Comparison of ENCODE assay signal across 22 cellular contexts in the genomic region with DNA sequence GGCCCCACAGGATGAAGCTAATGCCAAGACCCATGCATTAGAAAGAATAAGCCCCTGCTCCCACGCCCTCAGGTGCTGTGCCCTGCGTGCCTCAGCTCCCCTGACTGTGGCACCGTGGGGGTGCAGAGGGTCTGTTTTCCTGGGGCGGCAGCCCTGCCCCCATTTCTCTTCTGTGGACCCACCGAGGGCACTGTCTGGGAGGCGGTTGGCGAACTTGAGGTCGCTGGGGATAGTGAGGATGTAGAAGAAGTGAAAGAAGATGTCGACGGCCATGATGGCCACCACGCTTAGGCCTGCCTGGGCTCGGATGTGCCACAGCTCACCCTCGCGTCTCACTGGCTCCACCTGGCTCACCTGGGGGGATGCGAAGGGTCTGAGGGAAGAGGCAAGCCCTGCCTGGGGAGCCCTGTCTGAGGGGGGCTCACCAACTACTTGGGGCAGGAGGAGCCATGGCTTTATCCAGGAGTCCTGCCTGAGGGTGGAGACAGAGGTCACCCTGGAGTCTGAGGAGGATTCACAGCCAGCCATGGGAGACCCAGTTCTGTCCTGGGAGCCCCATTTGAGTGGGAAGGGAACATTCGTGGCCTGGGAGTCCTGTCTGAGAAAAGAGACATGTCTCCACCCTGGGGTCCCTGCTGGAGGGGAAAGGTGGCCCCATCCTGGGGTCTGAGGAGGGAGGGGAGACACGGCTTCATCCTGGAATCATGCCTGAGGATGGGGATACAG. TPM values are rescaled to one million over a fixed set of nuclear protein-coding genes. Genes with fewer than 3 reads are reported as not detected.
"Had no signal": no experiment of that assay in that cellular context is flagged by ENCODE, and none has a peak within 500 bp of the region (broad histone marks: within the 10 kb centered on the region; RNA-seq: fewer than 3 reads in every experiment).

No MANE protein-coding gene starts in this region.

- H3K4me3 Mint-ChIP-seq: activated CD4-positive, alpha-beta T cell treated with anti-CD3 and anti-CD28 coated beads, Interleukin-2, amount 10 ng/mL, durations not matched to agents 24 days and 14 days; activated naive CD4-positive, alpha-beta T cell treated with anti-CD3 and anti-CD28 coated beads, Interleukin-2, amount 10 ng/mL, durations not matched to agents 7 days and 5 days; activated T-helper 17 cell treated with anti-CD3 and anti-CD28 coated beads, Interleukin-2, amount 50 U/mL, for 72 hours; naive B cell; neural progenitor cell had no signal

- H3K36me3 Mint-ChIP-seq: activated naive CD4-positive, alpha-beta T cell treated with anti-CD3 and anti-CD28 coated beads, Interleukin-2, amount 10 ng/mL, durations not matched to agents 7 days and 5 days; naive B cell; neural progenitor cell had no signal

- H3K4me2 ChIP-seq: neural progenitor cell had no signal

- H3K27ac Mint-ChIP-seq: activated CD4-positive, alpha-beta T cell treated with anti-CD3 and anti-CD28 coated beads, Interleukin-2, amount 10 ng/mL, durations not matched to agents 24 days and 14 days; activated naive CD4-positive, alpha-beta T cell treated with anti-CD3 and anti-CD28 coated beads, Interleukin-2, amount 10 ng/mL, durations not matched to agents 7 days and 5 days; activated T-helper 17 cell treated with anti-CD3 and anti-CD28 coated beads, Interleukin-2, amount 50 U/mL, for 72 hours; neural progenitor cell had no signal

- H3K9me3 Mint-ChIP-seq: activated CD4-positive, alpha-beta T cell treated with anti-CD3 and anti-CD28 coated beads, Interleukin-2, amount 10 ng/mL, durations not matched to agents 24 days and 14 days; activated naive CD4-positive, alpha-beta T cell treated with anti-CD3 and anti-CD28 coated beads, Interleukin-2, amount 10 ng/mL, durations not matched to agents 7 days and 5 days; activated T-helper 17 cell treated with anti-CD3 and anti-CD28 coated beads, Interleukin-2, amount 50 U/mL, for 72 hours had no signal

- H3K9ac ChIP-seq: neural progenitor cell had no signal

- H3K36me3 ChIP-seq: neural progenitor cell, SJSA1, suprapubic skin had no signal

- H3K4me3 ChIP-seq: neural progenitor cell, SJSA1, suprapubic skin had no signal

- ATAC-seq: activated T-helper 17 cell treated with anti-CD3 and anti-CD28 coated beads, Interleukin-2, amount 50 U/mL, for 72 hours had no signal

- H3K4me1 Mint-ChIP-seq: activated T-helper 17 cell treated with anti-CD3 and anti-CD28 coated beads, Interleukin-2, amount 50 U/mL, for 72 hours; neural progenitor cell had no signal

- H3K4me1 ChIP-seq: neural progenitor cell, SJSA1, suprapubic skin had no signal

- H3K27me3 ChIP-seq: neural progenitor cell, SJSA1, suprapubic skin had no signal

- H3K9me3 ChIP-seq: SJSA1, suprapubic skin had no signal

- DNase-seq: activated CD4-positive, alpha-beta T cell treated with anti-CD3 and anti-CD28 coated beads, Interleukin-2, amount 10 ng/mL, durations not matched to agents 24 days and 14 days; activated CD4-positive, CD25-positive, alpha-beta regulatory T cell; activated naive CD4-positive, alpha-beta T cell treated with anti-CD3 and anti-CD28 coated beads, Interleukin-2, amount 10 ng/mL, durations not matched to agents 7 days and 5 days; hypothalamus; kidney glomerular epithelial cell; mammary epithelial cell; naive B cell; small intestine; stimulated activated CD4-positive, alpha-beta T cell treated with anti-CD3 and anti-CD28 coated beads, Interleukin-4, amount 100 ng/mL, for 4 hours; stimulated activated CD8-positive, alpha-beta memory T cell treated with anti-CD3 and anti-CD28 coated beads, Interleukin-4, amount 100 ng/mL, for 48 hours; stimulated activated naive CD4-positive, alpha-beta T cell treated with Interleukin-2 at 50 U/mL for 16 hours; trophoblast cell had no signal

- H3K27me3 Mint-ChIP-seq: activated CD4-positive, alpha-beta T cell treated with anti-CD3 and anti-CD28 coated beads, Interleukin-2, amount 10 ng/mL, durations not matched to agents 24 days and 14 days; activated T-helper 17 cell treated with anti-CD3 and anti-CD28 coated beads, Interleukin-2, amount 50 U/mL, for 72 hours had no signal

- H3K27ac ChIP-seq: neural progenitor cell, SJSA1, suprapubic skin had no signal

- H2AFZ ChIP-seq: neural progenitor cell had no signal

RNA-seq across cellular contexts. Expression of a gene that starts 5.1 kb away (rescaled TPM):
- total RNA-seq: activated CD4-positive, alpha-beta T cell treated with anti-CD3 and anti-CD28 coated beads, Interleukin-2, amount 10 ng/mL, durations not matched to agents 24 days and 14 days; activated T-helper 17 cell treated with anti-CD3 and anti-CD28 coated beads, Interleukin-2, amount 50 U/mL, for 72 hours; astrocyte; bronchial epithelial cell; dermis microvascular lymphatic vessel endothelial cell; glomerular endothelial cell; mammary epithelial cell; mononuclear cell; SJSA1; T-helper 2 cell treated with Interferon-gamma antibody and Interleukin-4, amounts not matched to agents 100 ng/mL and 5 ng/mL, for 36 hours had no signal
- polyA plus RNA-seq: mammary epithelial cell had no signal

RNA-seq across cellular contexts. Expression of a gene that starts 12.2 kb away (rescaled TPM):
- total RNA-seq: activated CD4-positive, alpha-beta T cell treated with anti-CD3 and anti-CD28 coated beads, Interleukin-2, amount 10 ng/mL, durations not matched to agents 24 days and 14 days; activated T-helper 17 cell treated with anti-CD3 and anti-CD28 coated beads, Interleukin-2, amount 50 U/mL, for 72 hours; astrocyte; bronchial epithelial cell; dermis microvascular lymphatic vessel endothelial cell; glomerular endothelial cell; mammary epithelial cell; mononuclear cell; SJSA1; suprapubic skin; T-helper 2 cell treated with Interferon-gamma antibody and Interleukin-4, amounts not matched to agents 100 ng/mL and 5 ng/mL, for 36 hours had no signal
- polyA plus RNA-seq: mammary epithelial cell had no signal
